ENCODE assay signal across 28 cellular contexts in genomic region chr10:35394411-35394851, GRCh38. TPM values are rescaled to one million over a fixed set of nuclear protein-coding genes. Genes with fewer than 3 reads are reported as not detected.
DNase-seq lines count a peak whose midpoint lies in the region; ATAC-seq, FAIRE-seq and TF ChIP-seq lines count a peak whose summit lies in the region.
"Had no signal": no experiment of that assay in that cellular context is flagged by ENCODE, and none has a peak within 500 bp of the region (broad histone marks: within the 10 kb centered on the region; RNA-seq: fewer than 3 reads in every experiment).

No MANE protein-coding gene starts in this region.

- H2BK12ac ChIP-seq in H9 (ENCODE audit: insufficient read length, low read depth, low read length): no peak overlapping the region

- H3K27me3 ChIP-seq in H9 (ENCODE audit: insufficient read depth, low read length) (no peaks in the 10 kb centered on the region), body of pancreas (no peaks in the 10 kb centered on the region), spleen (replicated peaks in 1 of 7) (no peaks in the 10 kb centered on the region)
- H3K27me3 ChIP-seq: BE2C, dorsolateral prefrontal cortex, ovary had no signal

- H3K27me3 Mint-ChIP-seq in H9 (ENCODE audit: low read depth) (peaks cover 1% of the 10 kb centered on the region; the same call in 1 of the 2 replicates), nephron (ENCODE audit: low read depth) (no peaks in the 10 kb centered on the region)
- no peaks in the 10 kb centered on the region for H3K27me3 Mint-ChIP-seq in activated CD4-positive, alpha-beta T cell treated with anti-CD3 and anti-CD28 coated beads, Interleukin-2, amount 10 ng/mL, durations not matched to agents 24 days and 14 days
- H3K27me3 Mint-ChIP-seq: natural killer cell treated with Interleukin-12 subunit alpha and Interleukin-12 subunit beta and Interleukin-15 and Interleukin-18, amount 100 ng/mL, for 72 hours; type B pancreatic cell had no signal

- peak overlapping the region; percentile 10 for H3K4me2 ChIP-seq in H9 (ENCODE audit: insufficient read depth, insufficient read length, low read length)
- H3K4me2 ChIP-seq: PC-9 had no signal

- H4K91ac ChIP-seq in H9 (ENCODE audit: insufficient read length, low read depth, low read length): no peak overlapping the region

- no peaks in the 10 kb centered on the region for H3K23me2 ChIP-seq in H9 (ENCODE audit: insufficient read length, low read depth, low read length, poor library complexity, severe bottlenecking)

- no peak overlapping the region for H2AFZ ChIP-seq in H9 (ENCODE audit: low read length)
- H2AFZ ChIP-seq: PC-9 had no signal

- no peaks in the 10 kb centered on the region for H3K36me3 ChIP-seq in body of pancreas (replicated peaks in 1 of 2; ENCODE audit: insufficient read depth in 1 of 2, low read depth in 2 of 2)
- no peaks in the 10 kb centered on the region for H3K36me3 ChIP-seq in spleen
- H3K36me3 ChIP-seq: BE2C, ovary had no signal

- H2BK5ac ChIP-seq in H9 (ENCODE audit: insufficient read length, low read length): no peak overlapping the region

- H3K27ac Mint-ChIP-seq in H9 (peak overlapping the region in 2 of 3 experiments; percentile 62 to 94; a peak in 6 of 7 replicates), nephron (peak overlapping the region; percentile 74 to 85 (median 78))
- no peak overlapping the region for H3K27ac Mint-ChIP-seq in activated CD4-positive, alpha-beta T cell treated with anti-CD3 and anti-CD28 coated beads, Interleukin-2, amount 10 ng/mL, durations not matched to agents 24 days and 14 days
- H3K27ac Mint-ChIP-seq: natural killer cell treated with Interleukin-12 subunit alpha and Interleukin-12 subunit beta and Interleukin-15 and Interleukin-18, amount 100 ng/mL, for 72 hours had no signal

- peaks cover 65 to 74% of the 10 kb centered on the region in 2 experiments for H3K4me1 Mint-ChIP-seq in H9
- peaks cover 89% of the 10 kb centered on the region for H3K4me1 Mint-ChIP-seq in nephron
- peaks cover 8% of the 10 kb centered on the region for H3K4me1 Mint-ChIP-seq in activated CD4-positive, alpha-beta T cell treated with anti-CD3 and anti-CD28 coated beads, Interleukin-2, amount 10 ng/mL, durations not matched to agents 24 days and 14 days

- WGBS in H9 (ENCODE audit: extremely low coverage, insufficient read length, low lambda C conversion rate): no CpG with 5 or more reads among the region's 6 CpGs
- WGBS in body of pancreas, 2 donors: 46% methylated on average over 6 of the region's 6 CpGs
- 68 to 93% (median 80%) methylated on average over 6 of the region's 6 CpGs for WGBS in spleen, 5 donors

- TF ChIP-seq CTCF in H9 (conservative IDR thresholded peaks at IDR 0.05) (no peak), body of pancreas (IDR thresholded peaks at IDR 0.05) (no peak), nephron (IDR thresholded peaks at IDR 0.05; ENCODE audit: unreplicated experiment in 3 of 3) (no peak), spleen (IDR thresholded peaks at IDR 0.05 in 8 of 11, conservative IDR thresholded peaks at IDR 0.05 in 3 of 11) (no peak)

- H3K9me3 Mint-ChIP-seq in H9 (peaks cover 10 to 20% of the 10 kb centered on the region in 2 experiments), nephron (peaks cover 6% of the 10 kb centered on the region)
- peaks cover 15% of the 10 kb centered on the region for H3K9me3 Mint-ChIP-seq in activated CD4-positive, alpha-beta T cell treated with anti-CD3 and anti-CD28 coated beads, Interleukin-2, amount 10 ng/mL, durations not matched to agents 24 days and 14 days
- H3K9me3 Mint-ChIP-seq: natural killer cell treated with Interleukin-12 subunit alpha and Interleukin-12 subunit beta and Interleukin-15 and Interleukin-18, amount 100 ng/mL, for 72 hours had no signal

- H3K79me2 ChIP-seq in H9 (ENCODE audit: insufficient read depth, low read length): peaks cover 18% of the 10 kb centered on the region; the same call in 1 of the 2 replicates

- H3K23ac ChIP-seq in H9 (ENCODE audit: insufficient read length, low read depth, low read length): no peak overlapping the region

- no peak overlapping the region for H3K14ac ChIP-seq in H9 (ENCODE audit: insufficient read depth, low read length)

- H3K56ac ChIP-seq in H9 (ENCODE audit: insufficient read length, low read depth, low read length): no peak overlapping the region

- H2BK15ac ChIP-seq in H9 (ENCODE audit: low read depth, low read length): no peak overlapping the region

- peaks cover 8% of the 10 kb centered on the region for H3K9me3 ChIP-seq in H9 (ENCODE audit: control insufficient read depth, low read depth, low read length)
- H3K9me3 ChIP-seq in body of pancreas: no peaks in the 10 kb centered on the region
- H3K9me3 ChIP-seq in spleen: peaks cover 2 to 24% (median 21%) of the 10 kb centered on the region in 8 donors
- H3K9me3 ChIP-seq: ovary had no signal

- H2AK5ac ChIP-seq in H9 (ENCODE audit: insufficient read length, low read length): no peak overlapping the region

- no peak for ATAC-seq in body of pancreas
- peak; percentile 72 for ATAC-seq in left lobe of liver
- ATAC-seq in Right ventricle myocardium superior (ENCODE audit: poor library complexity): no peak
- ATAC-seq: natural killer cell treated with Interleukin-12 subunit alpha and Interleukin-12 subunit beta and Interleukin-15 and Interleukin-18, amount 100 ng/mL, for 72 hours; Right ventricle myocardium inferior had no signal

- peaks cover 13% of the 10 kb centered on the region for H3K79me1 ChIP-seq in H9 (ENCODE audit: insufficient read depth, low read depth, low read length, poor library complexity, severe bottlenecking)

- DNase-seq in H9: no peak
- DNase-seq in body of pancreas: peak in 1 of 4 donors; percentile 28
- DNase-seq in left lobe of liver (ENCODE audit: low spot score): peak; percentile 55
- no peak for DNase-seq in HTR-8/SVneo (ENCODE audit: insufficient read length, low spot score)
- no peak for DNase-seq in Right ventricle myocardium superior
- no peak for DNase-seq in activated CD4-positive, alpha-beta T cell treated with anti-CD3 and anti-CD28 coated beads, Interleukin-2, amount 10 ng/mL, durations not matched to agents 24 days and 14 days
- no peak for DNase-seq in spleen
- DNase-seq: activated CD4-positive, alpha-beta T cell treated with anti-CD3 and anti-CD28 coated beads for 4 hours; activated CD8-positive, alpha-beta memory T cell treated with anti-CD3 and anti-CD28 coated beads for 24 hours; activated gamma-delta T cell treated with Interleukin-2 at 50 U/mL for 16 hours; activated T-cell treated with anti-CD3 and anti-CD28 coated beads, Interleukin-2, amount 50 U/mL, for 1 hour; BE2C; cerebellar nuclear complex; DMS153; dorsolateral prefrontal cortex; NCI-H1105 treated with DMSO at 0.1 percent for 48 hours; NCI-H2029; NCI-H526; NK-92 treated with Interleukin-12 subunit alpha and Interleukin-12 subunit beta, amount 100 ng/mL, for 24 hours; ovary; PC-9; stimulated activated CD4-positive, alpha-beta T cell treated with anti-CD3 and anti-CD28 coated beads, Interleukin-4, amount 100 ng/mL, for 1 hour had no signal

- H3T11ph ChIP-seq in H9 (ENCODE audit: low read length): no peak overlapping the region

- H3K36me3 Mint-ChIP-seq in H9 (ENCODE audit: insufficient read depth in 1 of 3, low read depth in 3 of 3) (peaks cover 13 to 24% (median 19%) of the 10 kb centered on the region in 3 experiments), nephron (ENCODE audit: low read depth) (peaks cover 7% of the 10 kb centered on the region)
- peaks cover 3% of the 10 kb centered on the region for H3K36me3 Mint-ChIP-seq in activated CD4-positive, alpha-beta T cell treated with anti-CD3 and anti-CD28 coated beads, Interleukin-2, amount 10 ng/mL, durations not matched to agents 24 days and 14 days (ENCODE audit: low read depth)
- H3K36me3 Mint-ChIP-seq: type B pancreatic cell had no signal

- FAIRE-seq in HTR-8/SVneo (lab: Jason Lieb, UNC): no peak
- FAIRE-seq: GM19239 had no signal

- H3K18ac ChIP-seq in H9 (ENCODE audit: insufficient read length, low read depth, low read length): no peak overlapping the region

- no peak overlapping the region for H2BK20ac ChIP-seq in H9 (ENCODE audit: low read depth, low read length, poor library complexity, severe bottlenecking)

- H3K9ac ChIP-seq in H9 (ENCODE audit: extremely low read depth, insufficient read length, low read length): no peak overlapping the region

- H4K5ac ChIP-seq in H9 (ENCODE audit: insufficient read length, low read depth, low read length): no peak overlapping the region

- H3K27ac ChIP-seq in H9 (ENCODE audit: insufficient read length, low read depth, low read length) (no peak overlapping the region), body of pancreas (peak overlapping the region in 3 of 4 donors; percentile 18 to 26 (median 23)), spleen (no peak overlapping the region)
- H3K27ac ChIP-seq: HL-60, ovary, PC-9 had no signal

- no peak for TF ChIP-seq POLR2A in body of pancreas (IDR thresholded peaks at IDR 0.05)
- TF ChIP-seq POLR2A in spleen (IDR thresholded peaks at IDR 0.05): no peak

- intact Hi-C loops in body of pancreas (cut with DNase I): no loop called here
- intact Hi-C loops in Right ventricle myocardium superior (cut with DNase I): no loop called here
- intact Hi-C loops in activated CD4-positive, alpha-beta T cell treated with anti-CD3 and anti-CD28 coated beads, Interleukin-2, amount 10 ng/mL, durations not matched to agents 24 days and 14 days (cut with micrococcal nuclease): no loop called here
- intact Hi-C loops in spleen (cut with DNase I; ENCODE audit: low total_unique reads): no loop called here

- H4K20me1 ChIP-seq in H9 (ENCODE audit: control insufficient read depth, insufficient read depth, insufficient read length): no peaks in the 10 kb centered on the region

- H3K4me1 ChIP-seq in H9 (ENCODE audit: insufficient read depth, low read length): peaks cover 27% of the 10 kb centered on the region; the same call in 1 of the 2 replicates
- H3K4me1 ChIP-seq in body of pancreas: peaks cover 51% of the 10 kb centered on the region
- H3K4me1 ChIP-seq in spleen: peaks cover 3 to 81% (median 37%) of the 10 kb centered on the region in 6 donors
- H3K4me1 ChIP-seq: BE2C had no signal

- no peak overlapping the region for H2BK120ac ChIP-seq in H9 (ENCODE audit: low read depth, low read length, poor library complexity, severe bottlenecking)

- H3K4me3 ChIP-seq in body of pancreas (no peak overlapping the region), spleen (no peak overlapping the region)
- H3K4me3 ChIP-seq: dorsolateral prefrontal cortex, ovary, PC-9 had no signal

- H3K4ac ChIP-seq in H9 (ENCODE audit: low read depth, low read length): no peak overlapping the region

- no peak overlapping the region for H4K8ac ChIP-seq in H9 (replicated peaks; ENCODE audit: insufficient read length, low read depth, low read length)

- H3K4me3 Mint-ChIP-seq in H9 (peak overlapping the region in 1 of 2 experiments; percentile 36; a peak in 1 of 5 replicates), nephron (peak overlapping the region in 2 of 3 experiments; percentile 18 to 20)
- H3K4me3 Mint-ChIP-seq in activated CD4-positive, alpha-beta T cell treated with anti-CD3 and anti-CD28 coated beads, Interleukin-2, amount 10 ng/mL, durations not matched to agents 24 days and 14 days: no peak overlapping the region
- H3K4me3 Mint-ChIP-seq: natural killer cell treated with Interleukin-12 subunit alpha and Interleukin-12 subunit beta and Interleukin-15 and Interleukin-18, amount 100 ng/mL, for 72 hours; type B pancreatic cell had no signal

RNA-seq across cellular contexts. Expression of gene CCNY, which starts 58.1 kb away (rescaled TPM):
- 62.1 and 69.2 TPM in 2 replicates for total RNA-seq in H9 (2021)
- 10 to 100 TPM in 1 of 2 donors, 1 to 10 TPM in 1; 9.6 to 18.9 TPM for total RNA-seq in body of pancreas
- 48.4 TPM for total RNA-seq in left lobe of liver
- 92.7 TPM for total RNA-seq in Right ventricle myocardium superior
- total RNA-seq in activated CD4-positive, alpha-beta T cell treated with anti-CD3 and anti-CD28 coated beads, Interleukin-2, amount 10 ng/mL, durations not matched to agents 24 days and 14 days: 52.9 and 58.8 TPM in 2 replicates
- 10 to 100 TPM; 40.1 to 83.1 (median 55.2) TPM for total RNA-seq in spleen
- 10 to 100 TPM; 21.1 to 32.1 (median 26.5) TPM for polyA plus RNA-seq in spleen

Comparison
In these comparisons a context has a peak if more than half of its experiments do, and no peak if none do; other contexts are left out.
1. H3K27ac ChIP-seq: peak in body of pancreas (3 of 4); none in H9 (single experiment) and spleen (0 of 8).